In the genomic region with DNA sequence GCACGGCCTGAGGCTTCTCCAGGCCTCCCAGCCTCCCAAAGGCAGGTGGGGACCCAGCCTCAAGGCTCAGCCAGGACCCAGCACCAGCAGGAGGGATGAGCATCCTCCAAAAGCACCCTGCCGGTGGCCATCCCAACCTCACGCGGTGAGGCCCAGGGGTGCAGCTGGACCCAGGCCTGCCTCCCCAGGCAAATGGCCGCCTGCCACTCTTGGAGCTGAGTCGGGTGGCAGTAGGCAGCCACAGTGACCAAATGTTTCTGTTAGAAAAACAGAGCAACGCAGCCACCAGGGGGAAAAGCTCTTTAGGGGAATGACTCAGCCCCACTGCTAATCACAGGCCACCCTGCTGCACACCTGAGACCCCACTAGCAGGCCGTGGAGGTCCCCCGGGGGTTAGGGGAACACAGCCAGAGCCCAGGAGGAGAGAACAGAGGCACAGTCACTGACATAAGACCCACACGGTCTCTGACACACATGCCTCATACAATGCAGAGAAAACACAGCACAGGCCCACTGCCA, we compare ENCODE assay signal across 1 cellular context.
TF ChIP-seq lines count a peak whose summit lies in the region.

No MANE protein-coding gene starts in this region.

TF ChIP-seq in HepG2, 621 proteins besides CTCF, POLR2A, EP300 and RAD21 (continued from another document and continues in another):
- TF ChIP-seq AHDC1 (CRISPR knock-in tag; IDR thresholded peaks at IDR 0.05; ENCODE audit: borderline replicate concordance): no peak
- TF ChIP-seq MLXIP (CRISPR knock-in tag; IDR thresholded peaks at IDR 0.05; ENCODE audit: borderline replicate concordance): no peak
- TF ChIP-seq SMARCE1 (IDR thresholded peaks at IDR 0.05; ENCODE audit: borderline replicate concordance): no peak
- TF ChIP-seq ZNF441 (CRISPR knock-in tag; IDR thresholded peaks at IDR 0.05; ENCODE audit: borderline replicate concordance): no peak
- TF ChIP-seq, protein P1, sequence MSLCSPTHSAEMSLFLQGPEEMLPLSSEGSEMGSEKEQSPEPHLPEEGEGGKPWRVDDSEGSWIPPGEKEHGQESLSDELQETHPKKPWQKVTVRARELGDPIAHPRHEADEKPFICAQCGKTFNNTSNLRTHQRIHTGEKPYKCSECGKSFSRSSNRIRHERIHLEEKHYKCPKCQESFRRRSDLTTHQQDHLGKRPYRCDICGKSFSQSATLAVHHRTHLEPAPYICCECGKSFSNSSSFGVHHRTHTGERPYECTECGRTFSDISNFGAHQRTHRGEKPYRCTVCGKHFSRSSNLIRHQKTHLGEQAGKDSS (CRISPR knock-in tag; IDR thresholded peaks at IDR 0.05; ENCODE audit: borderline replicate concordance, low read depth): no peak
- TF ChIP-seq, protein P2, sequence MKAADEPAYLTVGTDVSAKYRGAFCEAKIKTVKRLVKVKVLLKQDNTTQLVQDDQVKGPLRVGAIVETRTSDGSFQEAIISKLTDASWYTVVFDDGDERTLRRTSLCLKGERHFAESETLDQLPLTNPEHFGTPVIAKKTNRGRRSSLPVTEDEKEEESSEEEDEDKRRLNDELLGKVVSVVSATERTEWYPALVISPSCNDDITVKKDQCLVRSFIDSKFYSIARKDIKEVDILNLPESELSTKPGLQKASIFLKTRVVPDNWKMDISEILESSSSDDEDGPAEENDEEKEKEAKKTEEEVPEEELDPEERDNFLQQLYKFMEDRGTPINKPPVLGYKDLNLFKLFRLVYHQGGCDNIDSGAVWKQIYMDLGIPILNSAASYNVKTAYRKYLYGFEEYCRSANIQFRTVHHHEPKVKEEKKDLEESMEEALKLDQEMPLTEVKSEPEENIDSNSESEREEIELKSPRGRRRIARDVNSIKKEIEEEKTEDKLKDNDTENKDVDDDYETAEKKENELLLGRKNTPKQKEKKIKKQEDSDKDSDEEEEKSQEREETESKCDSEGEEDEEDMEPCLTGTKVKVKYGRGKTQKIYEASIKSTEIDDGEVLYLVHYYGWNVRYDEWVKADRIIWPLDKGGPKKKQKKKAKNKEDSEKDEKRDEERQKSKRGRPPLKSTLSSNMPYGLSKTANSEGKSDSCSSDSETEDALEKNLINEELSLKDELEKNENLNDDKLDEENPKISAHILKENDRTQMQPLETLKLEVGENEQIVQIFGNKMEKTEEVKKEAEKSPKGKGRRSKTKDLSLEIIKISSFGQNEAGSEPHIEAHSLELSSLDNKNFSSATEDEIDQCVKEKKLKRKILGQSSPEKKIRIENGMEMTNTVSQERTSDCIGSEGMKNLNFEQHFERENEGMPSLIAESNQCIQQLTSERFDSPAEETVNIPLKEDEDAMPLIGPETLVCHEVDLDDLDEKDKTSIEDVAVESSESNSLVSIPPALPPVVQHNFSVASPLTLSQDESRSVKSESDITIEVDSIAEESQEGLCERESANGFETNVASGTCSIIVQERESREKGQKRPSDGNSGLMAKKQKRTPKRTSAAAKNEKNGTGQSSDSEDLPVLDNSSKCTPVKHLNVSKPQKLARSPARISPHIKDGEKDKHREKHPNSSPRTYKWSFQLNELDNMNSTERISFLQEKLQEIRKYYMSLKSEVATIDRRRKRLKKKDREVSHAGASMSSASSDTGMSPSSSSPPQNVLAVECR (CRISPR knock-in tag; IDR thresholded peaks at IDR 0.05; ENCODE audit: borderline replicate concordance): no peak
- no peak for TF ChIP-seq NR0B2 (CRISPR knock-in tag; IDR thresholded peaks at IDR 0.05)
- TF ChIP-seq PITX1 (CRISPR knock-in tag; IDR thresholded peaks at IDR 0.05): no peak
- peak; percentile 56 for TF ChIP-seq ZNF883 (CRISPR knock-in tag; IDR thresholded peaks at IDR 0.05; ENCODE audit: not compliant biosample characterization)
- no peak for TF ChIP-seq ZBED4 (CRISPR knock-in tag; IDR thresholded peaks at IDR 0.05; ENCODE audit: borderline replicate concordance)
- no peak for TF ChIP-seq MTA1 (CRISPR knock-in tag; IDR thresholded peaks at IDR 0.05; ENCODE audit: borderline replicate concordance)
- TF ChIP-seq ZNF225 (CRISPR knock-in tag; IDR thresholded peaks at IDR 0.05): no peak
- TF ChIP-seq SRSF4 (IDR thresholded peaks at IDR 0.05; ENCODE audit: low read depth, low read length, poor library complexity, severe bottlenecking): no peak
- TF ChIP-seq, protein P3, sequence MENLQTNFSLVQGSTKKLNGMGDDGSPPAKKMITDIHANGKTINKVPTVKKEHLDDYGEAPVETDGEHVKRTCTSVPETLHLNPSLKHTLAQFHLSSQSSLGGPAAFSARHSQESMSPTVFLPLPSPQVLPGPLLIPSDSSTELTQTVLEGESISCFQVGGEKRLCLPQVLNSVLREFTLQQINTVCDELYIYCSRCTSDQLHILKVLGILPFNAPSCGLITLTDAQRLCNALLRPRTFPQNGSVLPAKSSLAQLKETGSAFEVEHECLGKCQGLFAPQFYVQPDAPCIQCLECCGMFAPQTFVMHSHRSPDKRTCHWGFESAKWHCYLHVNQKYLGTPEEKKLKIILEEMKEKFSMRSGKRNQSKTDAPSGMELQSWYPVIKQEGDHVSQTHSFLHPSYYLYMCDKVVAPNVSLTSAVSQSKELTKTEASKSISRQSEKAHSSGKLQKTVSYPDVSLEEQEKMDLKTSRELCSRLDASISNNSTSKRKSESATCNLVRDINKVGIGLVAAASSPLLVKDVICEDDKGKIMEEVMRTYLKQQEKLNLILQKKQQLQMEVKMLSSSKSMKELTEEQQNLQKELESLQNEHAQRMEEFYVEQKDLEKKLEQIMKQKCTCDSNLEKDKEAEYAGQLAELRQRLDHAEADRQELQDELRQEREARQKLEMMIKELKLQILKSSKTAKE (CRISPR knock-in tag; IDR thresholded peaks at IDR 0.05; ENCODE audit: borderline replicate concordance): no peak
- no peak for TF ChIP-seq ZNF274 (CRISPR knock-in tag; IDR thresholded peaks at IDR 0.05)
- TF ChIP-seq ZNF768 (CRISPR knock-in tag; IDR thresholded peaks at IDR 0.05): 0 out of 2 replicates have a peak, but pooled peaks have one; percentile 9
- 0 out of 2 replicates have a peak, but pooled peaks have one; percentile 49 for TF ChIP-seq ZNF44 (CRISPR knock-in tag; IDR thresholded peaks at IDR 0.05)
- no peak for TF ChIP-seq TFAP4 (IDR thresholded peaks at IDR 0.05; ENCODE audit: borderline replicate concordance, low read depth)
- no peak for TF ChIP-seq ZFP36L2 (CRISPR knock-in tag; IDR thresholded peaks at IDR 0.05)
- TF ChIP-seq, protein P4, sequence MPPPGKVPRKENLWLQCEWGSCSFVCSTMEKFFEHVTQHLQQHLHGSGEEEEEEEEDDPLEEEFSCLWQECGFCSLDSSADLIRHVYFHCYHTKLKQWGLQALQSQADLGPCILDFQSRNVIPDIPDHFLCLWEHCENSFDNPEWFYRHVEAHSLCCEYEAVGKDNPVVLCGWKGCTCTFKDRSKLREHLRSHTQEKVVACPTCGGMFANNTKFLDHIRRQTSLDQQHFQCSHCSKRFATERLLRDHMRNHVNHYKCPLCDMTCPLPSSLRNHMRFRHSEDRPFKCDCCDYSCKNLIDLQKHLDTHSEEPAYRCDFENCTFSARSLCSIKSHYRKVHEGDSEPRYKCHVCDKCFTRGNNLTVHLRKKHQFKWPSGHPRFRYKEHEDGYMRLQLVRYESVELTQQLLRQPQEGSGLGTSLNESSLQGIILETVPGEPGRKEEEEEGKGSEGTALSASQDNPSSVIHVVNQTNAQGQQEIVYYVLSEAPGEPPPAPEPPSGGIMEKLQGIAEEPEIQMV (CRISPR knock-in tag; IDR thresholded peaks at IDR 0.05; ENCODE audit: low read depth): peak; percentile 54; the same call in 1 of the 2 replicates
- no peak for TF ChIP-seq ZNF790 (CRISPR knock-in tag; IDR thresholded peaks at IDR 0.05; ENCODE audit: borderline replicate concordance)
- TF ChIP-seq ZNF720 (CRISPR knock-in tag; IDR thresholded peaks at IDR 0.05): no peak
- TF ChIP-seq MBD4 (IDR thresholded peaks at IDR 0.05; ENCODE audit: borderline replicate concordance, low read length): no peak
- no peak for TF ChIP-seq MEIS2 (CRISPR knock-in tag; IDR thresholded peaks at IDR 0.05)
- TF ChIP-seq SMC3 (IDR thresholded peaks at IDR 0.05; ENCODE audit: low read length): peak; percentile 26; the same call in 1 of the 2 replicates
